In the genomic region with DNA sequence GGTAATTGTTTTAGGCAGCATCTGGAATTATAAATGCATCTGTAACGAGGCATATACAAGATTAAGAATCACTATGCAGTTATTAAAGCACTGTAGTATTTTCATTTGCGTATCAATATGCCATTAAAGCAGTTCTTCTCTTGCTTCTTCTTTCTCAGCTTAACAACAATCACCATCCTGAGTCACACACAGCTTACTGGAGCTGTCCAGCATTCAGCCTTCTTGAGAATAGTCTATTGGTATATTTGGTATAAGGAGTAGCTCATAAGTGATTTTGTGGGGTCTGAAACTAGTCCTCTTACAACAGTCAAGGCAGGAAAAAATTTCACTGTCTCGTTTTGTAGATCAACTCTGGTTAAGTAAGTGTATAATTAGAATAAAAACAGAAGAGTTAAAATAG, we compare ENCODE assay signal across 23 cellular contexts.
DNase-seq lines count a peak whose midpoint lies in the region; ATAC-seq, FAIRE-seq and TF ChIP-seq lines count a peak whose summit lies in the region.
"Had no signal": no experiment of that assay in that cellular context is flagged by ENCODE, and none has a peak within 500 bp of the region (broad histone marks: within the 10 kb centered on the region; RNA-seq: fewer than 3 reads in every experiment).

No MANE protein-coding gene starts in this region.

- TF ChIP-seq CTCF in PC-3 (conservative IDR thresholded peaks at IDR 0.05; ENCODE audit: low read depth, low read length): no peak
- no peak for TF ChIP-seq CTCF in bronchial epithelial cell (IDR thresholded peaks at IDR 0.05; ENCODE audit: insufficient read depth, low read length, severe bottlenecking)
- no peak for TF ChIP-seq CTCF in right lobe of liver (IDR thresholded peaks at IDR 0.05)
- TF ChIP-seq CTCF in endodermal cell (conservative IDR thresholded peaks at IDR 0.05): no peak

- H3K9ac ChIP-seq in PC-3 (ENCODE audit: low read length) (no peak overlapping the region), endodermal cell (ENCODE audit: extremely low read depth, low read length, poor library complexity, severe bottlenecking) (no peak overlapping the region)

- no peak overlapping the region for H3K4me3 Mint-ChIP-seq in activated CD8-positive, alpha-beta memory T cell treated with anti-CD3 and anti-CD28 coated beads, Interleukin-2, amount 10 ng/mL, durations not matched to agents 7 days and 5 days
- no peak overlapping the region for H3K4me3 Mint-ChIP-seq in endodermal cell
- H3K4me3 Mint-ChIP-seq: HFFc6, mesothelial cell of epicardium, nephron had no signal

- no peaks in the 10 kb centered on the region for H3K4me1 Mint-ChIP-seq in activated CD8-positive, alpha-beta memory T cell treated with anti-CD3 and anti-CD28 coated beads, Interleukin-2, amount 10 ng/mL, durations not matched to agents 7 days and 5 days
- H3K4me1 Mint-ChIP-seq in endodermal cell: no peaks in the 10 kb centered on the region
- H3K4me1 Mint-ChIP-seq: mesothelial cell of epicardium, nephron had no signal

- POLR2A ChIA-PET in PC-3 (lab: Charles Lee; ENCODE audit: unreplicated experiment): interaction anchor here (0.5 kb wide), 1 partner anchor 41 kb away, joined by 3 read pairs; no protein-coding TSS in a partner anchor

- FAIRE-seq in bronchial epithelial cell (lab: Jason Lieb, UNC): no peak
- FAIRE-seq: kidney had no signal

- H3K27me3 ChIP-seq in PC-3 (ENCODE audit: low read length) (no peaks in the 10 kb centered on the region), bronchial epithelial cell (ENCODE audit: control insufficient read depth, insufficient read depth, low read length) (no peaks in the 10 kb centered on the region), right lobe of liver (no peaks in the 10 kb centered on the region), endodermal cell (ENCODE audit: control insufficient read depth, insufficient read depth, low read length, poor library complexity, severe bottlenecking) (no peaks in the 10 kb centered on the region)
- H3K27me3 ChIP-seq: spleen, upper lobe of left lung had no signal

- no peaks in the 10 kb centered on the region for H4K20me1 ChIP-seq in PC-3 (ENCODE audit: low read length)

- CTCF ChIA-PET in PC-3 (lab: Charles Lee): no interaction called here
- CTCF ChIA-PET in activated CD8-positive, alpha-beta memory T cell treated with anti-CD3 and anti-CD28 coated beads, Interleukin-2, amount 10 ng/mL, durations not matched to agents 7 days and 5 days (lab: Charles Lee): no interaction called here

- no peaks in the 10 kb centered on the region for H3K27me3 Mint-ChIP-seq in activated CD8-positive, alpha-beta memory T cell treated with anti-CD3 and anti-CD28 coated beads, Interleukin-2, amount 10 ng/mL, durations not matched to agents 7 days and 5 days
- H3K27me3 Mint-ChIP-seq in endodermal cell (ENCODE audit: insufficient read depth): no peaks in the 10 kb centered on the region

- DNase-seq in HT1080 (ENCODE audit: low read depth) (peak; percentile 37), PC-3 (peak; percentile 39), bronchial epithelial cell (ENCODE audit: low read depth) (peak; percentile 10), right lobe of liver (no peak), hypothalamus (lab: John Stamatoyannopoulos, UW) (no peak), endodermal cell (no peak)
- no peak for DNase-seq in activated CD8-positive, alpha-beta memory T cell treated with anti-CD3 and anti-CD28 coated beads, Interleukin-2, amount 10 ng/mL, durations not matched to agents 7 days and 5 days
- DNase-seq: cerebellar nuclear complex; DND-41; HFFc6; kidney; NCI-H1436 treated with DMSO at 0.1 percent for 48 hours; NCI-H2171 treated with DMSO at 0.1 percent for 48 hours; spleen; stimulated activated CD4-positive, alpha-beta T cell treated with anti-CD3 and anti-CD28 coated beads, Interleukin-4, amount 100 ng/mL, for 4 hours; T1000; upper lobe of left lung had no signal

- ATAC-seq in PC-3: peak; percentile 85
- ATAC-seq in right lobe of liver: peak; percentile 52 to 74 (median 70)
- ATAC-seq in HG02642 (IDR thresholded peaks at IDR 0.05; ENCODE audit: poor library complexity, unreplicated experiment): no peak
- no peak for ATAC-seq in activated CD8-positive, alpha-beta memory T cell treated with anti-CD3 and anti-CD28 coated beads, Interleukin-2, amount 10 ng/mL, durations not matched to agents 7 days and 5 days
- ATAC-seq: Panc1 had no signal

- no peaks in the 10 kb centered on the region for H3F3A ChIP-seq in PC-3 (ENCODE audit: low read length, unreplicated experiment)

- intact Hi-C loops in PC-3 (cut with micrococcal nuclease): no loop called here
- intact Hi-C loops in right lobe of liver (cut with DNase I): no loop called here

- no peak overlapping the region for H3K4me3 ChIP-seq in PC-3 (ENCODE audit: low read length)
- no peak overlapping the region for H3K4me3 ChIP-seq in bronchial epithelial cell (ENCODE audit: low read depth, low read length)
- no peak overlapping the region for H3K4me3 ChIP-seq in right lobe of liver
- no peak overlapping the region for H3K4me3 ChIP-seq in endodermal cell (ENCODE audit: low read length)
- H3K4me3 ChIP-seq: SK-N-MC, spleen, upper lobe of left lung had no signal

- H3K36me3 Mint-ChIP-seq in activated CD8-positive, alpha-beta memory T cell treated with anti-CD3 and anti-CD28 coated beads, Interleukin-2, amount 10 ng/mL, durations not matched to agents 7 days and 5 days: no peaks in the 10 kb centered on the region
- H3K36me3 Mint-ChIP-seq in endodermal cell (ENCODE audit: low read depth): no peaks in the 10 kb centered on the region
- H3K36me3 Mint-ChIP-seq: mesothelial cell of epicardium had no signal

- peaks cover 7% of the 10 kb centered on the region for H3K9me3 Mint-ChIP-seq in activated CD8-positive, alpha-beta memory T cell treated with anti-CD3 and anti-CD28 coated beads, Interleukin-2, amount 10 ng/mL, durations not matched to agents 7 days and 5 days (ENCODE audit: low read depth)
- peaks cover 21% of the 10 kb centered on the region for H3K9me3 Mint-ChIP-seq in endodermal cell
- H3K9me3 Mint-ChIP-seq: nephron had no signal

- H3K9me3 ChIP-seq in PC-3 (ENCODE audit: low read length) (no peaks in the 10 kb centered on the region), right lobe of liver (no peaks in the 10 kb centered on the region), endodermal cell (ENCODE audit: control insufficient read depth, low read length) (peaks cover 17% of the 10 kb centered on the region)

- H3K4me2 ChIP-seq in PC-3 (ENCODE audit: low read length): no peak overlapping the region

- H3K4me1 ChIP-seq in PC-3 (ENCODE audit: insufficient read depth, low read length) (no peaks in the 10 kb centered on the region), right lobe of liver (peaks cover 0 to 23% (median 9%) of the 10 kb centered on the region in 4 donors), endodermal cell (ENCODE audit: control insufficient read depth, insufficient read depth, low read length) (no peaks in the 10 kb centered on the region)
- H3K4me1 ChIP-seq: spleen, upper lobe of left lung had no signal

- H3K27ac ChIP-seq in PC-3 (ENCODE audit: low read length): no peak overlapping the region
- H3K27ac ChIP-seq in right lobe of liver: peak overlapping the region in 2 of 3 donors; percentile 58 to 74
- no peak overlapping the region for H3K27ac ChIP-seq in endodermal cell (ENCODE audit: low read depth, low read length)
- H3K27ac ChIP-seq: SK-N-MC, spleen, upper lobe of left lung had no signal

- WGBS in right lobe of liver (ENCODE audit: insufficient coverage, low coverage, low lambda C conversion rate, missing lambda C conversion rate): 68% methylated on average over 3 of the region's 3 CpGs
- WGBS in endodermal cell (ENCODE audit: insufficient coverage in 1 of 2, insufficient read length in 1 of 2), 2 experiments: 63 to 82% methylated on average over 1 to 3 of the region's 3 CpGs

- H3K36me3 ChIP-seq in PC-3 (ENCODE audit: low read depth, low read length) (no peaks in the 10 kb centered on the region), bronchial epithelial cell (ENCODE audit: control insufficient read depth, insufficient read depth, low read length) (no peaks in the 10 kb centered on the region), right lobe of liver (no peaks in the 10 kb centered on the region), endodermal cell (ENCODE audit: control insufficient read depth, insufficient read depth, low read length) (no peaks in the 10 kb centered on the region)
- H3K36me3 ChIP-seq: spleen, upper lobe of left lung had no signal

- TF ChIP-seq POLR2A in right lobe of liver (IDR thresholded peaks at IDR 0.05): no peak

- no peak overlapping the region for H3K27ac Mint-ChIP-seq in activated CD8-positive, alpha-beta memory T cell treated with anti-CD3 and anti-CD28 coated beads, Interleukin-2, amount 10 ng/mL, durations not matched to agents 7 days and 5 days
- H3K27ac Mint-ChIP-seq in endodermal cell: no peak overlapping the region
- H3K27ac Mint-ChIP-seq: activated T-helper 2 cell treated with anti-CD3 and anti-CD28 coated beads, Interferon-gamma antibody, Interleukin-2, Interleukin-4, amounts not matched to agents 10 μg/mL and 5 μg/mL and 100 μg/mL, durations not matched to agents 14 hours and 24 hours and 36 hours; HFFc6; mesothelial cell of epicardium; nephron had no signal

- no peaks in the 10 kb centered on the region for H3K79me2 ChIP-seq in PC-3 (ENCODE audit: low read length)

- H2AFZ ChIP-seq in PC-3 (ENCODE audit: low read length): no peak overlapping the region

- no TSS peak for BruUV-seq in PC-3 (replicated peaks; lab: Mats Ljungman, UMichigan)

- no peaks in the 10 kb centered on the region for H3K9me2 ChIP-seq in PC-3 (replicated peaks; ENCODE audit: low read length)

Comparison
In these comparisons a context has a peak if more than half of its experiments do, and no peak if none do; other contexts are left out.
1. DNase-seq: peak in HT1080 (single experiment), PC-3 (single experiment) and bronchial epithelial cell (single experiment); none in right lobe of liver (0 of 3), hypothalamus (0 of 51), activated CD8-positive, alpha-beta memory T cell treated with anti-CD3 and anti-CD28 coated beads, Interleukin-2, amount 10 ng/mL, durations not matched to agents 7 days and 5 days (single experiment) and endodermal cell (single experiment).
2. ATAC-seq: peak in PC-3 (single experiment) and right lobe of liver (4 of 4); none in HG02642 (single experiment) and activated CD8-positive, alpha-beta memory T cell treated with anti-CD3 and anti-CD28 coated beads, Interleukin-2, amount 10 ng/mL, durations not matched to agents 7 days and 5 days (single experiment).
3. H3K27ac ChIP-seq: peak in right lobe of liver (2 of 3); none in PC-3 (single experiment) and endodermal cell (single experiment).